ENCODE assay signal across 17 cellular contexts in the genomic region with DNA sequence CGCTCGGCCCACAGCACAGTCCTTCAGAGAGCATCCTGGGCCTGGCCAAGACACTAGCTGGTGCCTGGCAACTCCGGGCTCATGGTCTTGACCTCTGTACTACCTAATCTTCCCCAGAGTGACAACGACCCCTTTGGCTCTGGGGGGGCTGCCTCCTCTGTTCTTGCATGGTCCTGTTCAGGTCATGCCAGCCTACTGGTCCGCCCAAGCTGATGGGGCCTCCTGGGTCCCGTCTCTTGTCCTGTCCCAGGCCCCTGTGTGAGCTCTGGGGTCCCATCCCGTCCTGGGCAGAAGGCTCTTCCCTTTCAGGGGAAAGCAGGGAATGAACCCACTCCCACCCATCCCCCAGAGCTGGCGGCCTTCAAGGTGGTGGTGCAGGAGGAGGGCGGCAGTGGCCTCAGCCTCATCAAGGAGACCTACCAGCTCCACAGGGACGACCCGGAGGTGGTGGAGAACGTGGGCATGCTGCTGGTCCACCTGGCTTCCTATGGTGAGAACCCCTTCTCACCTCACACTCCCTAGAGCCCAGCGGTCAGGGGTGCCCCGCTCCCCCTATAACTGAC. TPM values are rescaled to one million over a fixed set of nuclear protein-coding genes. Genes with fewer than 3 reads are reported as not detected.
A peak's percentile ranks its signal among the peaks of the same experiment; 100 is the strongest.
DNase-seq lines count a peak whose midpoint lies in the region; ATAC-seq, FAIRE-seq and TF ChIP-seq lines count a peak whose summit lies in the region.
"Had no signal": no experiment of that assay in that cellular context is flagged by ENCODE, and none has a peak within 500 bp of the region (broad histone marks: within the 10 kb centered on the region; RNA-seq: fewer than 3 reads in every experiment).

No MANE protein-coding gene starts in this region.

- no peaks in the 10 kb centered on the region for H3K79me2 ChIP-seq in OCI-LY7 (ENCODE audit: insufficient read depth, low read depth, low read length)

- CTCF ChIA-PET in activated CD8-positive, alpha-beta T cell treated with anti-CD3 and anti-CD28 coated beads for 36 hours (lab: Charles Lee) = interaction anchor here (0.7 to 2.6 kb wide), 8 partner anchors 12 to 218 kb away, joined by 3 to 12 read pairs (median 4); partner anchors contain the start of gene REXO4
- CTCF ChIA-PET in activated CD8-positive, alpha-beta T cell treated with anti-CD3 and anti-CD28 coated beads, Interleukin-2, amount 10 ng/mL, durations not matched to agents 7 days and 5 days (lab: Charles Lee) = interaction anchor here (1.0 to 1.8 kb wide), 6 partner anchors 33 to 218 kb away, joined by 3 to 6 read pairs (median 4); partner anchors contain the start of genes SURF1 and SURF2
- CTCF ChIA-PET in OCI-LY7 (lab: Charles Lee; ENCODE audit: unreplicated experiment) = interaction anchor here (1.5 kb wide), 1 partner anchor 82 kb away, joined by 3 read pairs; no protein-coding TSS in a partner anchor

- H3K36me3 ChIP-seq in kidney (ENCODE audit: control insufficient read depth in 1 of 2, insufficient read depth in 2 of 2, low read length in 2 of 2) = peaks cover 7 to 10% of the 10 kb centered on the region in 2 donors
- H3K36me3 ChIP-seq in OCI-LY7 (ENCODE audit: insufficient read depth, low read length) = peaks cover 65% of the 10 kb centered on the region

- no peak for DNase-seq in activated CD8-positive, alpha-beta T cell treated with anti-CD3 and anti-CD28 coated beads for 36 hours
- no peak for DNase-seq in activated CD8-positive, alpha-beta T cell treated with anti-CD3 and anti-CD28 coated beads, Interleukin-2, amount 10 ng/mL, durations not matched to agents 7 days and 5 days
- peak; percentile 58 for DNase-seq in kidney
- no peak for DNase-seq in type B pancreatic cell (ENCODE audit: extremely low spot score, unreplicated experiment)
- DNase-seq in NCI-H748 (lab: John Stamatoyannopoulos, UW; ENCODE audit: unreplicated experiment) = no peak
- no peak for DNase-seq in OCI-LY7 (ENCODE audit: low spot score)
- no peak for DNase-seq in GM19239 (ENCODE audit: insufficient read length, low spot score)
- DNase-seq: GF-D8, NCI-H1417 treated with DMSO at 0.1 percent for 48 hours, NCI-H1930, NCI-H524 treated with DMSO at 0.1 percent for 48 hours had no signal

- no peak overlapping the region for H3K4me3 ChIP-seq in kidney (ENCODE audit: low read length in 2 of 2)
- no peak overlapping the region for H3K4me3 ChIP-seq in OCI-LY7 (ENCODE audit: low read depth, low read length, poor library complexity, severe bottlenecking)
- H3K4me3 ChIP-seq: HAP-1, SJCRH30 had no signal

- no peaks in the 10 kb centered on the region for H3K9me3 Mint-ChIP-seq in activated CD8-positive, alpha-beta T cell treated with anti-CD3 and anti-CD28 coated beads for 36 hours
- H3K9me3 Mint-ChIP-seq in activated CD8-positive, alpha-beta T cell treated with anti-CD3 and anti-CD28 coated beads, Interleukin-2, amount 10 ng/mL, durations not matched to agents 7 days and 5 days (ENCODE audit: insufficient read depth) = no peaks in the 10 kb centered on the region
- no peaks in the 10 kb centered on the region for H3K9me3 Mint-ChIP-seq in type B pancreatic cell

- no peak overlapping the region for H3K4me3 Mint-ChIP-seq in activated CD8-positive, alpha-beta T cell treated with anti-CD3 and anti-CD28 coated beads for 36 hours
- H3K4me3 Mint-ChIP-seq in activated CD8-positive, alpha-beta T cell treated with anti-CD3 and anti-CD28 coated beads, Interleukin-2, amount 10 ng/mL, durations not matched to agents 7 days and 5 days = no peak overlapping the region
- H3K4me3 Mint-ChIP-seq in type B pancreatic cell = no peak overlapping the region
- H3K4me3 Mint-ChIP-seq: B cell had no signal

- no TSS peak for BruUV-seq in OCI-LY7 (replicated peaks; lab: Mats Ljungman, UMichigan)

- H3K36me3 Mint-ChIP-seq in activated CD8-positive, alpha-beta T cell treated with anti-CD3 and anti-CD28 coated beads for 36 hours (ENCODE audit: low read depth) = peaks cover 34% of the 10 kb centered on the region
- peaks cover 28% of the 10 kb centered on the region for H3K36me3 Mint-ChIP-seq in activated CD8-positive, alpha-beta T cell treated with anti-CD3 and anti-CD28 coated beads, Interleukin-2, amount 10 ng/mL, durations not matched to agents 7 days and 5 days (ENCODE audit: low read depth)
- H3K36me3 Mint-ChIP-seq in type B pancreatic cell = peaks cover 5% of the 10 kb centered on the region

- no peak overlapping the region for H3K9ac ChIP-seq in kidney (ENCODE audit: low read length in 2 of 2)

- FAIRE-seq in kidney (lab: Jason Lieb, UNC) = no peak
- no peak for FAIRE-seq in GM19239 (lab: Jason Lieb, UNC)

- H3K9me2 ChIP-seq in OCI-LY7 (ENCODE audit: insufficient read depth, low read length) = no peaks in the 10 kb centered on the region

- no peak for ATAC-seq in activated CD8-positive, alpha-beta T cell treated with anti-CD3 and anti-CD28 coated beads for 36 hours
- no peak for ATAC-seq in activated CD8-positive, alpha-beta T cell treated with anti-CD3 and anti-CD28 coated beads, Interleukin-2, amount 10 ng/mL, durations not matched to agents 7 days and 5 days

- no peaks in the 10 kb centered on the region for H4K20me1 ChIP-seq in OCI-LY7 (ENCODE audit: insufficient read depth, low read length)

- intact Hi-C loops in activated CD8-positive, alpha-beta T cell treated with anti-CD3 and anti-CD28 coated beads for 36 hours (cut with micrococcal nuclease) = loop anchor here (5.0 to 10.0 kb wide), 2 partner anchors 83 to 220 kb away; no protein-coding TSS in a partner anchor
- intact Hi-C loops in kidney (cut with DNase I) = loop anchor here (5.0 kb wide), 1 partner anchor 83 kb away; no protein-coding TSS in a partner anchor
- intact Hi-C loops in OCI-LY7 (cut with micrococcal nuclease; ENCODE audit: unreplicated experiment) = no loop called here

- peak overlapping the region; percentile 7 for H3K27ac Mint-ChIP-seq in activated CD8-positive, alpha-beta T cell treated with anti-CD3 and anti-CD28 coated beads for 36 hours
- no peak overlapping the region for H3K27ac Mint-ChIP-seq in activated CD8-positive, alpha-beta T cell treated with anti-CD3 and anti-CD28 coated beads, Interleukin-2, amount 10 ng/mL, durations not matched to agents 7 days and 5 days
- H3K27ac Mint-ChIP-seq in type B pancreatic cell = peak overlapping the region; percentile 32
- H3K27ac Mint-ChIP-seq: B cell had no signal

- POLR2A ChIA-PET in activated CD8-positive, alpha-beta T cell treated with anti-CD3 and anti-CD28 coated beads for 36 hours (lab: Charles Lee) = interaction anchor here (0.7 to 1.4 kb wide), 7 partner anchors 9 to 80 kb away, joined by 3 to 9 read pairs (median 4); partner anchors contain the start of genes MED22, RPL7A and SURF1
- POLR2A ChIA-PET in activated CD8-positive, alpha-beta T cell treated with anti-CD3 and anti-CD28 coated beads, Interleukin-2, amount 10 ng/mL, durations not matched to agents 7 days and 5 days (lab: Charles Lee) = no interaction called here
- POLR2A ChIA-PET in OCI-LY7 (lab: Charles Lee) = no interaction called here

- TF ChIP-seq CTCF in activated CD8-positive, alpha-beta T cell treated with anti-CD3 and anti-CD28 coated beads for 36 hours (IDR thresholded peaks at IDR 0.05) = no peak
- TF ChIP-seq CTCF in VCaP (conservative IDR thresholded peaks at IDR 0.05) = no peak
- TF ChIP-seq CTCF in kidney (IDR thresholded peaks at IDR 0.05; ENCODE audit: borderline replicate concordance, extremely low read depth, insufficient read depth) = no peak
- TF ChIP-seq CTCF in type B pancreatic cell (conservative IDR thresholded peaks at IDR 0.05) = no peak
- TF ChIP-seq CTCF in OCI-LY7 (conservative IDR thresholded peaks at IDR 0.05; ENCODE audit: low read length) = no peak

- no peak overlapping the region for H2AFZ ChIP-seq in OCI-LY7 (ENCODE audit: low read length)

- H3K27ac ChIP-seq in VCaP (peak overlapping the region; percentile 32; the same call in 1 of the 2 replicates), kidney (ENCODE audit: low read depth in 2 of 2, low read length in 2 of 2) (no peak overlapping the region), OCI-LY7 (ENCODE audit: low read depth, low read length, poor library complexity, severe bottlenecking) (no peak overlapping the region)
- H3K27ac ChIP-seq: 22Rv1, SJCRH30 had no signal

- H3K9me3 ChIP-seq in kidney (ENCODE audit: control insufficient read depth in 1 of 2, low read length in 2 of 2) = no peaks in the 10 kb centered on the region
- no peaks in the 10 kb centered on the region for H3K9me3 ChIP-seq in OCI-LY7 (ENCODE audit: low read length)
- H3K9me3 ChIP-seq: HAP-1, SJCRH30 had no signal

- H3K4me2 ChIP-seq in OCI-LY7 (ENCODE audit: low read length) = no peak overlapping the region

- H3K4me1 Mint-ChIP-seq in activated CD8-positive, alpha-beta T cell treated with anti-CD3 and anti-CD28 coated beads for 36 hours (ENCODE audit: low read depth) = peaks cover 11% of the 10 kb centered on the region
- peaks cover 12% of the 10 kb centered on the region for H3K4me1 Mint-ChIP-seq in activated CD8-positive, alpha-beta T cell treated with anti-CD3 and anti-CD28 coated beads, Interleukin-2, amount 10 ng/mL, durations not matched to agents 7 days and 5 days (ENCODE audit: low read depth)
- H3K4me1 Mint-ChIP-seq in type B pancreatic cell (ENCODE audit: unreplicated experiment) = peaks cover 5% of the 10 kb centered on the region

- no peaks in the 10 kb centered on the region for H3K27me3 Mint-ChIP-seq in activated CD8-positive, alpha-beta T cell treated with anti-CD3 and anti-CD28 coated beads for 36 hours
- no peaks in the 10 kb centered on the region for H3K27me3 Mint-ChIP-seq in activated CD8-positive, alpha-beta T cell treated with anti-CD3 and anti-CD28 coated beads, Interleukin-2, amount 10 ng/mL, durations not matched to agents 7 days and 5 days (ENCODE audit: low read depth)
- H3K27me3 Mint-ChIP-seq in type B pancreatic cell = no peaks in the 10 kb centered on the region
- H3K27me3 Mint-ChIP-seq: B cell had no signal

- H3K4me1 ChIP-seq in kidney (ENCODE audit: control insufficient read depth in 1 of 2, insufficient read depth in 1 of 2, low read depth in 1 of 2, low read length in 2 of 2) (no peaks in the 10 kb centered on the region), OCI-LY7 (ENCODE audit: insufficient read depth, low read length, poor library complexity, severe bottlenecking) (peaks cover 17% of the 10 kb centered on the region)
- H3K4me1 ChIP-seq: HAP-1, SJCRH30 had no signal

RNA-seq across cellular contexts. Expression of gene REXO4, which starts 13.3 kb away (rescaled TPM):
- 10 to 100 TPM; 35.3 to 36.7 TPM for total RNA-seq in activated CD8-positive, alpha-beta T cell treated with anti-CD3 and anti-CD28 coated beads for 36 hours
- 10 to 100 TPM; 23.6 to 25.7 TPM for total RNA-seq in activated CD8-positive, alpha-beta T cell treated with anti-CD3 and anti-CD28 coated beads, Interleukin-2, amount 10 ng/mL, durations not matched to agents 7 days and 5 days
- total RNA-seq in kidney (17.5 TPM), type B pancreatic cell (ENCODE audit: low replicate concordance) (26.5 and 28.9 TPM in 2 replicates), OCI-LY7 (2022) (40.6 and 45.5 TPM in 2 replicates)
- 18.6 TPM for polyA plus RNA-seq in kidney (ENCODE audit: insufficient read depth, low read depth, low replicate concordance)
- total RNA-seq in OCI-LY7 (2014; rRNA removed; shearing (Covaris generic)) = 33.6 and 35.7 TPM in 2 replicates

RNA-seq across cellular contexts. Expression of gene ADAMTS13, which starts 17.6 kb away (rescaled TPM):
- total RNA-seq in activated CD8-positive, alpha-beta T cell treated with anti-CD3 and anti-CD28 coated beads for 36 hours = 1 to 10 TPM; 2.5 to 2.9 TPM
- total RNA-seq in activated CD8-positive, alpha-beta T cell treated with anti-CD3 and anti-CD28 coated beads, Interleukin-2, amount 10 ng/mL, durations not matched to agents 7 days and 5 days = 1 to 10 TPM; 1.4 to 2.5 TPM
- total RNA-seq in kidney (3.1 TPM), type B pancreatic cell (ENCODE audit: low replicate concordance) (4.4 and 12.9 TPM in 2 replicates), OCI-LY7 (2022) (18.1 and 18.5 TPM in 2 replicates)
- polyA plus RNA-seq in kidney (ENCODE audit: insufficient read depth, low read depth, low replicate concordance) = 3.6 TPM
- 6.2 and 6.6 TPM in 2 replicates for total RNA-seq in OCI-LY7 (2014; rRNA removed; shearing (Covaris generic))

RNA-seq across cellular contexts. Expression of gene STKLD1, which starts 28.4 kb away (rescaled TPM):
- total RNA-seq in activated CD8-positive, alpha-beta T cell treated with anti-CD3 and anti-CD28 coated beads for 36 hours = under 1 TPM; 0.45 to 0.52 TPM
- total RNA-seq in activated CD8-positive, alpha-beta T cell treated with anti-CD3 and anti-CD28 coated beads, Interleukin-2, amount 10 ng/mL, durations not matched to agents 7 days and 5 days = under 1 TPM; 0.71 to 0.76 TPM
- total RNA-seq in kidney (1.9 TPM), type B pancreatic cell (ENCODE audit: low replicate concordance) (1.00 and 3.9 TPM in 2 replicates), OCI-LY7 (2022) (0.81 and 1.4 TPM in 2 replicates)
- polyA plus RNA-seq in kidney (ENCODE audit: insufficient read depth, low read depth, low replicate concordance) = 4.0 TPM
- 0.05 and 1.7 TPM in 2 replicates for total RNA-seq in OCI-LY7 (2014; rRNA removed; shearing (Covaris generic))
- total RNA-seq: HT-29 had no signal

RNA-seq across cellular contexts. Expression of gene SURF4, which starts 28.7 kb away (rescaled TPM):
- 100 to 1,000 TPM; 219 to 239 TPM for total RNA-seq in activated CD8-positive, alpha-beta T cell treated with anti-CD3 and anti-CD28 coated beads for 36 hours
- total RNA-seq in activated CD8-positive, alpha-beta T cell treated with anti-CD3 and anti-CD28 coated beads, Interleukin-2, amount 10 ng/mL, durations not matched to agents 7 days and 5 days = 100 to 1,000 TPM; 175 to 176 TPM
- total RNA-seq in kidney (138 TPM), type B pancreatic cell (ENCODE audit: low replicate concordance) (173 and 224 TPM in 2 replicates), OCI-LY7 (2022) (87.5 and 92.3 TPM in 2 replicates)
- polyA plus RNA-seq in kidney (ENCODE audit: insufficient read depth, low read depth, low replicate concordance) = 121 TPM
- total RNA-seq in OCI-LY7 (2014; rRNA removed; shearing (Covaris generic)) = 75.5 and 76.0 TPM in 2 replicates

RNA-seq across cellular contexts. Expression of gene SURF2, which starts 48.2 kb away (rescaled TPM):
- 10 to 100 TPM; 14.6 to 21.5 TPM for total RNA-seq in activated CD8-positive, alpha-beta T cell treated with anti-CD3 and anti-CD28 coated beads for 36 hours
- total RNA-seq in activated CD8-positive, alpha-beta T cell treated with anti-CD3 and anti-CD28 coated beads, Interleukin-2, amount 10 ng/mL, durations not matched to agents 7 days and 5 days = 10 to 100 TPM; 18.4 to 20.7 TPM
- total RNA-seq in kidney (23.5 TPM), type B pancreatic cell (ENCODE audit: low replicate concordance) (21.3 and 23.5 TPM in 2 replicates), OCI-LY7 (2022) (13.2 and 19.7 TPM in 2 replicates)
- 61.2 TPM for polyA plus RNA-seq in kidney (ENCODE audit: insufficient read depth, low read depth, low replicate concordance)
- 19.0 and 32.5 TPM in 2 replicates for total RNA-seq in OCI-LY7 (2014; rRNA removed; shearing (Covaris generic))
